Comparison of ENCODE assay signal across 20 cellular contexts in genomic region chr17:57375770-57376181, GRCh38.
A peak's percentile ranks its signal among the peaks of the same experiment; 100 is the strongest.
DNase-seq lines count a peak whose midpoint lies in the region; ATAC-seq, FAIRE-seq and TF ChIP-seq lines count a peak whose summit lies in the region.
"Had no signal": no experiment of that assay in that cellular context is flagged by ENCODE, and none has a peak within 500 bp of the region (broad histone marks: within the 10 kb centered on the region; RNA-seq: fewer than 3 reads in every experiment).

No MANE protein-coding gene starts in this region.

- FAIRE-seq in urothelium cell line (lab: Jason Lieb, UNC) = no peak

- no peaks in the 10 kb centered on the region for H3K36me3 ChIP-seq in GM23338 (ENCODE audit: insufficient read depth)
- no peaks in the 10 kb centered on the region for H3K36me3 ChIP-seq in hepatocyte (replicated peaks; ENCODE audit: insufficient read depth, low read depth)
- no peaks in the 10 kb centered on the region for H3K36me3 ChIP-seq in gastrocnemius medialis
- H3K36me3 ChIP-seq: esophagus muscularis mucosa, left ventricle myocardium inferior, MG63 had no signal

- H3K27ac Mint-ChIP-seq in GM23338 (0 out of 2 replicates have a peak overlapping the region, but pooled peaks have one; percentile 44), WTC11 (peak overlapping the region; percentile 54; the same call in 1 of the 2 replicates)
- H3K27ac Mint-ChIP-seq: CD4-positive, CD25-positive, alpha-beta regulatory T cell; T-helper 1 cell treated with Interleukin-12 subunit alpha and Interleukin-12 subunit beta and Interleukin-4 antibody, amounts not matched to agents 30 μg/mL and 1 μg/mL, for 36 hours had no signal

- CTCF ChIA-PET in WTC11 (lab: Charles Lee) = no interaction called here

- H3K4me2 ChIP-seq in GM23338 (no peak overlapping the region), hepatocyte (no peak overlapping the region)

- intact Hi-C loops in gastrocnemius medialis (cut with DNase I; ENCODE audit: low total_unique reads) = no loop called here

- H3K9me3 ChIP-seq in hepatocyte (ENCODE audit: low read depth) (no peaks in the 10 kb centered on the region), gastrocnemius medialis (no peaks in the 10 kb centered on the region)

- ATAC-seq in GM23338 (no peak), WTC11 (no peak), gastrocnemius medialis (peak in 1 of 2 donors; percentile 10), HG02610 (IDR thresholded peaks at IDR 0.05; ENCODE audit: unreplicated experiment) (no peak)

- DNase-seq in GM23338 (ENCODE audit: low spot score) (no peak), WTC11 (ENCODE audit: low spot score) (no peak), hepatocyte (ENCODE audit: low spot score) (peak; percentile 40), gastrocnemius medialis (no peak), SKM-1 treated with dmso at 0.1 percent for 144 hours (lab: John Stamatoyannopoulos, UW; ENCODE audit: unreplicated experiment) (no peak), urothelium cell line (ENCODE audit: low spot score) (no peak)
- DNase-seq: activated CD4-positive, alpha-beta T cell treated with anti-CD3 and anti-CD28 coated beads, Interleukin-2, amount 50 U/mL, for 4 hours; amniotic stem cell; CD4-positive, CD25-positive, alpha-beta regulatory T cell; DMS153; glutamatergic neuron; IMR-90; left ventricle myocardium inferior; MG63; NCI-H1436 treated with DMSO at 0.1 percent for 48 hours; SHP77 treated with DMSO at 0.1 percent for 48 hours had no signal

- H3K27me3 Mint-ChIP-seq in GM23338 (ENCODE audit: insufficient read depth, low read depth, poor library complexity) (peaks cover 5% of the 10 kb centered on the region), WTC11 (ENCODE audit: low read depth) (no peaks in the 10 kb centered on the region)
- H3K27me3 Mint-ChIP-seq: CD4-positive, CD25-positive, alpha-beta regulatory T cell; central memory CD8-positive, alpha-beta T cell had no signal

- TF ChIP-seq CTCF in GM23338 (conservative IDR thresholded peaks at IDR 0.05; ENCODE audit: low read depth in 2 of 2) (no peak), WTC11 (IDR thresholded peaks at IDR 0.05) (no peak), hepatocyte (IDR thresholded peaks at IDR 0.05; ENCODE audit: poor library complexity) (no peak), gastrocnemius medialis (IDR thresholded peaks at IDR 0.05 in 4 of 5, conservative IDR thresholded peaks at IDR 0.05 in 1 of 5) (no peak)

- H3K4me1 Mint-ChIP-seq in GM23338 (peaks cover 32% of the 10 kb centered on the region), WTC11 (peaks cover 32% of the 10 kb centered on the region)

- H3K9me3 Mint-ChIP-seq in GM23338 (peaks cover 16% of the 10 kb centered on the region; the same call in 2 of the 3 replicates), WTC11 (peaks cover 17% of the 10 kb centered on the region)
- H3K9me3 Mint-ChIP-seq: CD4-positive, CD25-positive, alpha-beta regulatory T cell; central memory CD8-positive, alpha-beta T cell had no signal

- POLR2A ChIA-PET in WTC11 (lab: Charles Lee) = no interaction called here

- H4K20me1 ChIP-seq in GM23338 (replicated peaks; ENCODE audit: insufficient read depth) (no peaks in the 10 kb centered on the region), hepatocyte (ENCODE audit: insufficient read depth, poor library complexity, severe bottlenecking) (no peaks in the 10 kb centered on the region)

- H3K36me3 Mint-ChIP-seq in GM23338 (ENCODE audit: low read depth) = peaks cover 35% of the 10 kb centered on the region
- peaks cover 25% of the 10 kb centered on the region for H3K36me3 Mint-ChIP-seq in WTC11

- WGBS in hepatocyte (ENCODE audit: low lambda C conversion rate, missing lambda C conversion rate) = 53% methylated on average over 12 of the region's 12 CpGs

- no peak overlapping the region for H3K4me3 ChIP-seq in GM23338
- H3K4me3 ChIP-seq in hepatocyte = no peak overlapping the region
- no peak overlapping the region for H3K4me3 ChIP-seq in gastrocnemius medialis
- H3K4me3 ChIP-seq: esophagus muscularis mucosa, left ventricle myocardium inferior, MG63 had no signal

- H3K79me2 ChIP-seq in GM23338 (replicated peaks; ENCODE audit: insufficient read depth) = peaks cover 2% of the 10 kb centered on the region; the same call in 1 of the 2 replicates
- peaks cover 63% of the 10 kb centered on the region for H3K79me2 ChIP-seq in hepatocyte

- H3K4me1 ChIP-seq in GM23338 (ENCODE audit: insufficient read depth) (peaks cover 30% of the 10 kb centered on the region), hepatocyte (ENCODE audit: insufficient read depth) (peaks cover 29% of the 10 kb centered on the region), gastrocnemius medialis (peaks cover 30 to 40% of the 10 kb centered on the region in 2 donors)

- no peaks in the 10 kb centered on the region for H3F3A ChIP-seq in GM23338 (replicated peaks; ENCODE audit: low read depth)

- H3K9me2 ChIP-seq in GM23338 (ENCODE audit: insufficient read depth) = peaks cover 3% of the 10 kb centered on the region; the same call in 1 of the 2 replicates
- no peaks in the 10 kb centered on the region for H3K9me2 ChIP-seq in hepatocyte (replicated peaks; ENCODE audit: insufficient read depth)

- in situ Hi-C loops in gastrocnemius medialis (cut with MboI; ENCODE audit: low sequenced_read_pairs in 4 of 4) = no loop called here

- H2AFZ ChIP-seq in GM23338 (no peak overlapping the region), hepatocyte (no peak overlapping the region)

- no peak overlapping the region for H3K27ac ChIP-seq in GM23338 (ENCODE audit: low read depth)
- peak overlapping the region; percentile 78 for H3K27ac ChIP-seq in hepatocyte
- H3K27ac ChIP-seq in gastrocnemius medialis = peak overlapping the region; percentile 41 to 60 (median 50)
- H3K27ac ChIP-seq: esophagus muscularis mucosa, left ventricle myocardium inferior had no signal

- H3K27me3 ChIP-seq in GM23338 (ENCODE audit: insufficient read depth) = no peaks in the 10 kb centered on the region
- no peaks in the 10 kb centered on the region for H3K27me3 ChIP-seq in hepatocyte
- no peaks in the 10 kb centered on the region for H3K27me3 ChIP-seq in gastrocnemius medialis
- H3K27me3 ChIP-seq: esophagus muscularis mucosa, MG63 had no signal

- no peak overlapping the region for H3K4me3 Mint-ChIP-seq in GM23338
- H3K4me3 Mint-ChIP-seq in WTC11 = no peak overlapping the region
- H3K4me3 Mint-ChIP-seq: CD4-positive, CD25-positive, alpha-beta regulatory T cell; central memory CD8-positive, alpha-beta T cell; T-helper 1 cell treated with Interleukin-12 subunit alpha and Interleukin-12 subunit beta and Interleukin-4 antibody, amounts not matched to agents 30 μg/mL and 1 μg/mL, for 36 hours had no signal

- no peak for TF ChIP-seq POLR2A in gastrocnemius medialis (IDR thresholded peaks at IDR 0.05)

TF ChIP-seq in GM23338, 12 proteins besides CTCF, POLR2A, EP300 and RAD21 (continues in another document):
- TF ChIP-seq ZNF114 (CRISPR knock-in tag; IDR thresholded peaks at IDR 0.05) = no peak
- TF ChIP-seq EZH2phosphoT487 (IDR thresholded peaks at IDR 0.05; ENCODE audit: unreplicated experiment) = no peak
- no peak for TF ChIP-seq REST (IDR thresholded peaks at IDR 0.05; ENCODE audit: unreplicated experiment)

TF ChIP-seq in WTC11, 78 proteins besides CTCF, POLR2A, EP300 and RAD21:
- no peak for TF ChIP-seq ATF2 (CRISPR knock-in tag; IDR thresholded peaks at IDR 0.05; ENCODE audit: borderline replicate concordance, low read depth)
- TF ChIP-seq ZNF263 (CRISPR knock-in tag; IDR thresholded peaks at IDR 0.05; ENCODE audit: low read depth) = no peak
- TF ChIP-seq SP1 (CRISPR knock-in tag; conservative IDR thresholded peaks at IDR 0.05) = no peak
- TF ChIP-seq NFYB (CRISPR knock-in tag; conservative IDR thresholded peaks at IDR 0.05; ENCODE audit: low read depth) = no peak
- TF ChIP-seq ZNF425 (CRISPR knock-in tag; conservative IDR thresholded peaks at IDR 0.05) = no peak
- TF ChIP-seq NFE2L1 (CRISPR knock-in tag; IDR thresholded peaks at IDR 0.05) = no peak
- TF ChIP-seq ETV6 (CRISPR knock-in tag; IDR thresholded peaks at IDR 0.05) = no peak
